ENCODE assay signal across 8 cellular contexts in genomic region chr12:120264511-120265202, GRCh38. TPM values are rescaled to one million over a fixed set of nuclear protein-coding genes. Genes with fewer than 3 reads are reported as not detected.
A peak's percentile ranks its signal among the peaks of the same experiment; 100 is the strongest.
DNase-seq lines count a peak whose midpoint lies in the region; ATAC-seq and TF ChIP-seq lines count a peak whose summit lies in the region.

No MANE protein-coding gene starts in this region.

- no peaks in the 10 kb centered on the region for H3F3A ChIP-seq in SU-DHL-6 (ENCODE audit: insufficient read depth)

- H3K9me2 ChIP-seq in SU-DHL-6 (replicated peaks; ENCODE audit: insufficient read depth, low read length), result no peaks in the 10 kb centered on the region

- H3K9me3 ChIP-seq in SU-DHL-6 (ENCODE audit: insufficient read depth, low read length), result no peaks in the 10 kb centered on the region
- H3K9me3 ChIP-seq in psoas muscle, result no peaks in the 10 kb centered on the region

- TF ChIP-seq CTCF in SU-DHL-6 (IDR thresholded peaks at IDR 0.05; ENCODE audit: insufficient read depth, low read length, poor library complexity, severe bottlenecking), result no peak
- no peak for TF ChIP-seq CTCF in fibroblast of villous mesenchyme (IDR thresholded peaks at IDR 0.05; ENCODE audit: insufficient read depth, low read depth, low read length)
- no peak for TF ChIP-seq CTCF in psoas muscle (IDR thresholded peaks at IDR 0.05)

- peak overlapping the region; percentile 84 for H2AFZ ChIP-seq in SU-DHL-6 (ENCODE audit: low read depth, low read length, severe bottlenecking)

- H3K36me3 ChIP-seq in SU-DHL-6 (ENCODE audit: low read length), result no peaks in the 10 kb centered on the region
- peaks cover 2 to 8% of the 10 kb centered on the region in 2 donors for H3K36me3 ChIP-seq in psoas muscle (ENCODE audit: insufficient read depth in 1 of 2, low read depth in 1 of 2)

- H3K4me3 ChIP-seq in SU-DHL-6 (ENCODE audit: insufficient read depth, low read length, poor library complexity, severe bottlenecking) (peak overlapping the region; percentile 68), fibroblast of villous mesenchyme (ENCODE audit: low read depth, low read length) (peak overlapping the region; percentile 89), psoas muscle (peak overlapping the region; percentile 94)

- peak; percentile 40 for DNase-seq in ELR (ENCODE audit: low read depth)
- DNase-seq in fibroblast of villous mesenchyme (ENCODE audit: low read depth), result no peak
- DNase-seq in psoas muscle, result no peak
- DNase-seq in ACHN, result no peak
- DNase-seq in SIG-M5 treated with dmso at 0.1 percent for 504 hours (lab: John Stamatoyannopoulos, UW; ENCODE audit: unreplicated experiment), result no peak
- DNase-seq in amniotic stem cell (lab: John Stamatoyannopoulos, UW), result no peak

- intact Hi-C loops in psoas muscle (cut with DNase I), result loop anchor here (1.0 to 10.0 kb wide), 4 partner anchors 36 to 150 kb away; partner anchors contain the start of genes RAB35 (in 1 of the 2) and RPLP0 (in 1 of the 2)

- ATAC-seq in psoas muscle, result peak in 3 of 4 donors; percentile 25 to 26 (median 26)
- ATAC-seq in HG03045 (IDR thresholded peaks at IDR 0.05; ENCODE audit: unreplicated experiment), result no peak

- H3K4me2 ChIP-seq in SU-DHL-6 (ENCODE audit: low read depth, low read length, poor library complexity, severe bottlenecking), result peak overlapping the region; percentile 70

- no peaks in the 10 kb centered on the region for H3K79me2 ChIP-seq in SU-DHL-6 (ENCODE audit: insufficient read depth, low read length)

- H3K27ac ChIP-seq in SU-DHL-6 (ENCODE audit: low read depth, low read length) (no peak overlapping the region), psoas muscle (peak overlapping the region; percentile 95)

- peaks cover 48% of the 10 kb centered on the region for H3K4me1 ChIP-seq in psoas muscle

- H3K9ac ChIP-seq in SU-DHL-6 (ENCODE audit: low read length), result peak overlapping the region; percentile 75

- no peaks in the 10 kb centered on the region for H4K20me1 ChIP-seq in SU-DHL-6 (ENCODE audit: low read depth, low read length)

- 5 to 16% (median 11%) methylated on average over 16 of the region's 16 CpGs for WGBS in psoas muscle, 3 donors

- H3K27me3 ChIP-seq in SU-DHL-6 (ENCODE audit: low read length) (no peaks in the 10 kb centered on the region), psoas muscle (ENCODE audit: insufficient read depth in 3 of 3, low read length in 2 of 3) (no peaks in the 10 kb centered on the region)

- in situ Hi-C loops in ACHN (cut with HindIII; ENCODE audit: low pct_ligation_motif_present, low pct_unique_long_range_greater_than_20kb, low sequenced_read_pairs), result loop anchor here (5.0 to 10.0 kb wide), 2 partner anchors 42 to 60 kb away; partner anchors contain the start of gene RPLP0

RNA-seq across cellular contexts. Expression of gene PXN, which starts 0.9 kb away (rescaled TPM):
- total RNA-seq in fibroblast of villous mesenchyme, result 63.0 and 67.3 TPM in 2 replicates
- 100 to 1,000 TPM in 2 of 4 donors, 10 to 100 TPM in 2; 67.6 to 166 (median 106) TPM for total RNA-seq in psoas muscle
- polyA plus RNA-seq in psoas muscle, result 100 to 1,000 TPM in 1 of 3 donors, 10 to 100 TPM in 2; 64.7 to 147 (median 96.2) TPM

RNA-seq across cellular contexts. Expression of gene RNU4-2, which starts 27.0 kb away (rescaled TPM):
- total RNA-seq in fibroblast of villous mesenchyme (under 0.01 TPM in 2 replicates), psoas muscle (over 10,000 TPM in 3 of 4 donors, 1,000 to 10,000 TPM in 1; 9,511 to 17,387 (median 16,401) TPM)
- polyA plus RNA-seq in psoas muscle, result not detected

RNA-seq across cellular contexts. Expression of gene RNU4-1, which starts 28.4 kb away (rescaled TPM):
- total RNA-seq in fibroblast of villous mesenchyme, result under 0.01 TPM in 2 replicates
- total RNA-seq in psoas muscle, result 1,000 to 10,000 TPM; 1,144 to 3,144 (median 2,601) TPM
- not detected for polyA plus RNA-seq in psoas muscle

RNA-seq across cellular contexts. Expression of gene SIRT4, which starts 37.5 kb away (rescaled TPM):
- total RNA-seq in fibroblast of villous mesenchyme, result 1.3 and 1.6 TPM in 2 replicates
- 1 to 10 TPM; 2.3 to 7.7 (median 4.8) TPM for total RNA-seq in psoas muscle
- polyA plus RNA-seq in psoas muscle, result 10 to 100 TPM in 1 of 3 donors, 1 to 10 TPM in 2; 3.4 to 10.7 (median 5.4) TPM

Comparison
In these comparisons a context has a peak if more than half of its experiments do, and no peak if none do; other contexts are left out.
1. RNA of gene RNU4-2, which starts 27.0 kb away (total RNA-seq): 9,511 to 17,387 TPM in psoas muscle; under 0.01 TPM in fibroblast of villous mesenchyme; every median in the first group is over 1,000 times any median in the second.
2. RNA of gene RNU4-1, which starts 28.4 kb away (total RNA-seq): 1,144 to 3,144 TPM in psoas muscle; under 0.01 TPM in fibroblast of villous mesenchyme; every median in the first group is over 1,000 times any median in the second.
3. Peak in every context shown above with its lines, with median percentiles within 50 percentile points of each other: H3K4me3 ChIP-seq.